ENCODE assay signal across 7 cellular contexts in the genomic region with DNA sequence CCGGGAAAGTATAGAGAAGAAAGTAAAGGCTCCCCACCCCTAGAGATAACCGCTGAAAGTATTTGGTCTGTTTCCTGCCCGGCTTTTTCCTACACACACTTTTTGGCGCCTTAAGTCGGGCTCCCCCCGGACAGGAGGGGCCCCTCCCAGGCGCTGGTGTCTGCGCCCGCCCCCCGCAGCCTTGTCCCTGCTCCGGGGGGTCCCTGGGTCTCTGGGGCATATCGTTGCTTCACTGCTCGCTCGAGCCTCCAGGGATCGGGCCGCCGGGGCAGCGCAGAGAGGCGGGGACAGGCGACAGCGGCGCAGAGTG. TPM values are rescaled to one million over a fixed set of nuclear protein-coding genes. Genes with fewer than 3 reads are reported as not detected.
DNase-seq lines count a peak whose midpoint lies in the region; ATAC-seq and FAIRE-seq lines count a peak whose summit lies in the region.

No MANE protein-coding gene starts in this region.

- H3K4me1 ChIP-seq in SJCRH30 (peaks cover 33% of the 10 kb centered on the region), right cardiac atrium (ENCODE audit: control insufficient read depth, insufficient read depth, low read length) (peaks cover 3% of the 10 kb centered on the region), small intestine (ENCODE audit: control insufficient read depth in 2 of 2, insufficient read depth in 1 of 2, low read depth in 1 of 2, low read length in 1 of 2) (peaks cover 6 to 9% of the 10 kb centered on the region in 2 donors)

- H3K36me3 ChIP-seq in SJCRH30: no peaks in the 10 kb centered on the region; the same call in 1 of the 2 replicates
- peaks cover 4 to 13% of the 10 kb centered on the region in 2 donors for H3K36me3 ChIP-seq in small intestine (ENCODE audit: control insufficient read depth in 2 of 2, insufficient read depth in 2 of 2, low read length in 2 of 2)

- H3K9me3 ChIP-seq in SJCRH30 (replicated peaks) (no peaks in the 10 kb centered on the region), right cardiac atrium (ENCODE audit: control insufficient read depth, low read length) (no peaks in the 10 kb centered on the region), small intestine (ENCODE audit: control insufficient read depth, low read depth) (no peaks in the 10 kb centered on the region)

- 1% methylated on average over 22 of the region's 22 CpGs for WGBS in right cardiac atrium
- 0 to 1% (median 0%) methylated on average over 14 to 22 of the region's 22 CpGs for WGBS in small intestine, 3 donors

- DNase-seq in SJCRH30 (no peak), right cardiac atrium (peak in 1 of 3 donors; percentile 76), small intestine (no peak), posterior cingulate gyrus (no peak), DMS53 treated with DMSO at 0.1 percent for 48 hours (lab: John Stamatoyannopoulos, UW; ENCODE audit: unreplicated experiment) (no peak)

- no peaks in the 10 kb centered on the region for H3K27me3 ChIP-seq in SJCRH30
- H3K27me3 ChIP-seq in right cardiac atrium (ENCODE audit: control insufficient read depth, insufficient read depth): no peaks in the 10 kb centered on the region
- H3K27me3 ChIP-seq in small intestine (ENCODE audit: control insufficient read depth in 2 of 2, insufficient read depth in 2 of 2, low read length in 2 of 2): no peaks in the 10 kb centered on the region

- ATAC-seq in GM21528 (IDR thresholded peaks at IDR 0.05; ENCODE audit: low FRiP score, unreplicated experiment) (peak; percentile 1), right cardiac atrium (no peak), GM21447 (IDR thresholded peaks at IDR 0.05; ENCODE audit: unreplicated experiment) (no peak)

- intact Hi-C loops in right cardiac atrium (cut with DNase I) (no loop called here), posterior cingulate gyrus (cut with DNase I) (no loop called here)

- H3K27ac ChIP-seq in SJCRH30 (no peak overlapping the region), right cardiac atrium (ENCODE audit: low read length) (peak overlapping the region; percentile 38), small intestine (ENCODE audit: low read depth in 1 of 2, low read length in 1 of 2) (peak overlapping the region; percentile 91 to 92)

- H3K4me3 ChIP-seq in SJCRH30 (peak overlapping the region; percentile 54), right cardiac atrium (ENCODE audit: low read length) (peak overlapping the region; percentile 33), small intestine (ENCODE audit: low read depth in 1 of 2, low read length in 2 of 2) (peak overlapping the region; percentile 53 to 75)

- no peak for FAIRE-seq in small intestine (lab: Jason Lieb, UNC)

RNA-seq across cellular contexts. Expression of gene CRACR2B, which starts 0.9 kb away (rescaled TPM):
- 1.6 and 1.9 TPM in 2 replicates for total RNA-seq in SJCRH30 (2014; rRNA removed; shearing (Covaris generic))
- 10 to 100 TPM; 18.9 to 26.4 (median 21.0) TPM for total RNA-seq in right cardiac atrium
- 42.6 TPM for polyA plus RNA-seq in right cardiac atrium
- 10 to 100 TPM; 47.3 to 88.8 (median 83.0) TPM for polyA plus RNA-seq in small intestine

RNA-seq across cellular contexts. Expression of gene CD151, which starts 6.0 kb away (rescaled TPM):
- total RNA-seq in SJCRH30 (2014; rRNA removed; shearing (Covaris generic)): 122 and 133 TPM in 2 replicates
- total RNA-seq in right cardiac atrium: 100 to 1,000 TPM; 406 to 517 (median 443) TPM
- 671 TPM for polyA plus RNA-seq in right cardiac atrium
- polyA plus RNA-seq in small intestine: 100 to 1,000 TPM; 187 to 359 (median 242) TPM

RNA-seq across cellular contexts. Expression of gene PNPLA2, which starts 8.1 kb away (rescaled TPM):
- total RNA-seq in SJCRH30 (2014; rRNA removed; shearing (Covaris generic)): 16.5 and 19.6 TPM in 2 replicates
- 100 to 1,000 TPM; 145 to 193 (median 177) TPM for total RNA-seq in right cardiac atrium
- 147 TPM for polyA plus RNA-seq in right cardiac atrium
- polyA plus RNA-seq in small intestine: 100 to 1,000 TPM in 2 of 3 donors, 10 to 100 TPM in 1; 66.2 to 250 (median 190) TPM

RNA-seq across cellular contexts. Expression of gene POLR2L, which starts 15.5 kb away (rescaled TPM):
- total RNA-seq in SJCRH30 (2014; rRNA removed; shearing (Covaris generic)): 292 and 344 TPM in 2 replicates
- total RNA-seq in right cardiac atrium: 100 to 1,000 TPM; 147 to 223 (median 191) TPM
- polyA plus RNA-seq in right cardiac atrium (278 TPM), small intestine (100 to 1,000 TPM; 124 to 140 (median 139) TPM)

RNA-seq across cellular contexts. Expression of gene TSPAN4, which starts 15.9 kb away (rescaled TPM):
- 26.0 and 26.9 TPM in 2 replicates for total RNA-seq in SJCRH30 (2014; rRNA removed; shearing (Covaris generic))
- total RNA-seq in right cardiac atrium: 10 to 100 TPM; 36.6 to 45.1 (median 40.4) TPM
- polyA plus RNA-seq in right cardiac atrium: 41.3 TPM
- 10 to 100 TPM in 1 of 3 donors, 1 to 10 TPM in 2; 5.1 to 53.3 (median 7.3) TPM for polyA plus RNA-seq in small intestine
